ENCODE assay signal across 1 cellular context in the genomic region with DNA sequence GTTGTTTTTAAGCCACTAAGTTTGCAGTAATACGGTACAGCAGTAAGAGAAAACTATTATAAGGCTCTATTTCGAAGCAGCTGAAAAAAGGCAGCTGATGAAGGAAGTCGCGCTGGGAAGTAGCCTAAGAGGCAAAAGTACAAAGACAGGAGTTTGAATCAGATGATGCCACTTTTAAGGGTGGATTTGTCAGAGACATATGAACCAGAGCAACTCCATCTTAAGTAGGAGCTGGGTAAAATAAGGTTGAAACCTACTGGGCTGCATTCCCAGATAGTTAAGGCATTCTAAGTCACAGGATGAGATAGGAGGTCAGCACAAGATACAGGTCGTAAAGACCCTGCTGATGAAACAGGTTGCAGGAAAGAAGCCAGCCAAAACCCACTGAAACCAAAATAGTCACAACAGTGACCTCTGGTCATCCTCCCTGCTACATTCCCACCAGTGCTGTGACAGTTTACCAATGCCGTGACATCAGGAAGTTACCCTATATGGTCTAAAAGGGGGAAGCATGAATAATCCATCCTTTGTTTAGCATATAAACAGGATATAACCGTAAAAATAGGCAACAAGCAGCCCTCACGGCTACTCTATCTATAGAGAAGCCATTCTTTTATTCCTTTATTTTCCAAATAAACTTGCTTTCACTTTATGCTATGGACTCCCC.
TF ChIP-seq lines count a peak whose summit lies in the region.

No MANE protein-coding gene starts in this region.

TF ChIP-seq in K562, 482 proteins besides CTCF, POLR2A, EP300 and RAD21 (continued from another document and continues in another):
- TF ChIP-seq, protein P1, sequence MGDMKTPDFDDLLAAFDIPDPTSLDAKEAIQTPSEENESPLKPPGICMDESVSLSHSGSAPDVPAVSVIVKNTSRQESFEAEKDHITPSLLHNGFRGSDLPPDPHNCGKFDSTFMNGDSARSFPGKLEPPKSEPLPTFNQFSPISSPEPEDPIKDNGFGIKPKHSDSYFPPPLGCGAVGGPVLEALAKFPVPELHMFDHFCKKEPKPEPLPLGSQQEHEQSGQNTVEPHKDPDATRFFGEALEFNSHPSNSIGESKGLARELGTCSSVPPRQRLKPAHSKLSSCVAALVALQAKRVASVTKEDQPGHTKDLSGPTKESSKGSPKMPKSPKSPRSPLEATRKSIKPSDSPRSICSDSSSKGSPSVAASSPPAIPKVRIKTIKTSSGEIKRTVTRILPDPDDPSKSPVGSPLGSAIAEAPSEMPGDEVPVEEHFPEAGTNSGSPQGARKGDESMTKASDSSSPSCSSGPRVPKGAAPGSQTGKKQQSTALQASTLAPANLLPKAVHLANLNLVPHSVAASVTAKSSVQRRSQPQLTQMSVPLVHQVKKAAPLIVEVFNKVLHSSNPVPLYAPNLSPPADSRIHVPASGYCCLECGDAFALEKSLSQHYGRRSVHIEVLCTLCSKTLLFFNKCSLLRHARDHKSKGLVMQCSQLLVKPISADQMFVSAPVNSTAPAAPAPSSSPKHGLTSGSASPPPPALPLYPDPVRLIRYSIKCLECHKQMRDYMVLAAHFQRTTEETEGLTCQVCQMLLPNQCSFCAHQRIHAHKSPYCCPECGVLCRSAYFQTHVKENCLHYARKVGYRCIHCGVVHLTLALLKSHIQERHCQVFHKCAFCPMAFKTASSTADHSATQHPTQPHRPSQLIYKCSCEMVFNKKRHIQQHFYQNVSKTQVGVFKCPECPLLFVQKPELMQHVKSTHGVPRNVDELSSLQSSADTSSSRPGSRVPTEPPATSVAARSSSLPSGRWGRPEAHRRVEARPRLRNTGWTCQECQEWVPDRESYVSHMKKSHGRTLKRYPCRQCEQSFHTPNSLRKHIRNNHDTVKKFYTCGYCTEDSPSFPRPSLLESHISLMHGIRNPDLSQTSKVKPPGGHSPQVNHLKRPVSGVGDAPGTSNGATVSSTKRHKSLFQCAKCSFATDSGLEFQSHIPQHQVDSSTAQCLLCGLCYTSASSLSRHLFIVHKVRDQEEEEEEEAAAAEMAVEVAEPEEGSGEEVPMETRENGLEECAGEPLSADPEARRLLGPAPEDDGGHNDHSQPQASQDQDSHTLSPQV (IDR thresholded peaks at IDR 0.05): peak; percentile 37; the same call in 1 of the 2 replicates
- TF ChIP-seq NR4A1 (CRISPR knock-in tag; IDR thresholded peaks at IDR 0.05) (no peak), NR4A1 (tag; IDR thresholded peaks at IDR 0.05) (peak; percentile 93), ZNF583 (CRISPR knock-in tag; IDR thresholded peaks at IDR 0.05) (peak; percentile 61; the same call in 1 of the 2 replicates), ZKSCAN8 (CRISPR knock-in tag; IDR thresholded peaks at IDR 0.05) (peak; percentile 67; the same call in 1 of the 2 replicates), ZNF76 (CRISPR knock-in tag; IDR thresholded peaks at IDR 0.05; ENCODE audit: borderline replicate concordance) (0 out of 2 replicates have a peak, but pooled peaks have one; percentile 38), ZNF354B (CRISPR knock-in tag; IDR thresholded peaks at IDR 0.05) (no peak), ELF4 (CRISPR knock-in tag; IDR thresholded peaks at IDR 0.05) (0 out of 2 replicates have a peak, but pooled peaks have one; percentile 56), TEAD1 (CRISPR knock-in tag; IDR thresholded peaks at IDR 0.05) (peak in 1 of 2 experiments; percentile 61; a peak in 1 of 4 replicates), NFXL1 (CRISPR knock-in tag; IDR thresholded peaks at IDR 0.05) (peak; percentile 87), DDX20 (tag; IDR thresholded peaks at IDR 0.05; ENCODE audit: low read depth) (peak; percentile 75; the same call in 1 of the 2 replicates), GABPA (tag; conservative IDR thresholded peaks at IDR 0.05; ENCODE audit: low read depth) (peak; percentile 45), ZNF41 (CRISPR knock-in tag; conservative IDR thresholded peaks at IDR 0.05) (peak; percentile 73; the same call in 1 of the 2 replicates), GTF2A2 (tag; IDR thresholded peaks at IDR 0.05) (peak; percentile 74; the same call in 1 of the 2 replicates), MYC (IDR thresholded peaks at IDR 0.05; ENCODE audit: low read depth, low read length) (no peak), MYC (CRISPR knock-in tag; IDR thresholded peaks at IDR 0.05; ENCODE audit: borderline replicate concordance, low read depth) (no peak), ZNF175 (CRISPR knock-in tag; IDR thresholded peaks at IDR 0.05; ENCODE audit: low read depth) (peak; percentile 99), ZSCAN29 (IDR thresholded peaks at IDR 0.05) (no peak), RHOXF2B (CRISPR knock-in tag; conservative IDR thresholded peaks at IDR 0.05) (0 out of 2 replicates have a peak, but pooled peaks have one; percentile 43)
- TF ChIP-seq, protein P2, sequence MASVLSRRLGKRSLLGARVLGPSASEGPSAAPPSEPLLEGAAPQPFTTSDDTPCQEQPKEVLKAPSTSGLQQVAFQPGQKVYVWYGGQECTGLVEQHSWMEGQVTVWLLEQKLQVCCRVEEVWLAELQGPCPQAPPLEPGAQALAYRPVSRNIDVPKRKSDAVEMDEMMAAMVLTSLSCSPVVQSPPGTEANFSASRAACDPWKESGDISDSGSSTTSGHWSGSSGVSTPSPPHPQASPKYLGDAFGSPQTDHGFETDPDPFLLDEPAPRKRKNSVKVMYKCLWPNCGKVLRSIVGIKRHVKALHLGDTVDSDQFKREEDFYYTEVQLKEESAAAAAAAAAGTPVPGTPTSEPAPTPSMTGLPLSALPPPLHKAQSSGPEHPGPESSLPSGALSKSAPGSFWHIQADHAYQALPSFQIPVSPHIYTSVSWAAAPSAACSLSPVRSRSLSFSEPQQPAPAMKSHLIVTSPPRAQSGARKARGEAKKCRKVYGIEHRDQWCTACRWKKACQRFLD (CRISPR knock-in tag; IDR thresholded peaks at IDR 0.05): peak; percentile 76; the same call in 1 of the 2 replicates
- TF ChIP-seq, protein P3, sequence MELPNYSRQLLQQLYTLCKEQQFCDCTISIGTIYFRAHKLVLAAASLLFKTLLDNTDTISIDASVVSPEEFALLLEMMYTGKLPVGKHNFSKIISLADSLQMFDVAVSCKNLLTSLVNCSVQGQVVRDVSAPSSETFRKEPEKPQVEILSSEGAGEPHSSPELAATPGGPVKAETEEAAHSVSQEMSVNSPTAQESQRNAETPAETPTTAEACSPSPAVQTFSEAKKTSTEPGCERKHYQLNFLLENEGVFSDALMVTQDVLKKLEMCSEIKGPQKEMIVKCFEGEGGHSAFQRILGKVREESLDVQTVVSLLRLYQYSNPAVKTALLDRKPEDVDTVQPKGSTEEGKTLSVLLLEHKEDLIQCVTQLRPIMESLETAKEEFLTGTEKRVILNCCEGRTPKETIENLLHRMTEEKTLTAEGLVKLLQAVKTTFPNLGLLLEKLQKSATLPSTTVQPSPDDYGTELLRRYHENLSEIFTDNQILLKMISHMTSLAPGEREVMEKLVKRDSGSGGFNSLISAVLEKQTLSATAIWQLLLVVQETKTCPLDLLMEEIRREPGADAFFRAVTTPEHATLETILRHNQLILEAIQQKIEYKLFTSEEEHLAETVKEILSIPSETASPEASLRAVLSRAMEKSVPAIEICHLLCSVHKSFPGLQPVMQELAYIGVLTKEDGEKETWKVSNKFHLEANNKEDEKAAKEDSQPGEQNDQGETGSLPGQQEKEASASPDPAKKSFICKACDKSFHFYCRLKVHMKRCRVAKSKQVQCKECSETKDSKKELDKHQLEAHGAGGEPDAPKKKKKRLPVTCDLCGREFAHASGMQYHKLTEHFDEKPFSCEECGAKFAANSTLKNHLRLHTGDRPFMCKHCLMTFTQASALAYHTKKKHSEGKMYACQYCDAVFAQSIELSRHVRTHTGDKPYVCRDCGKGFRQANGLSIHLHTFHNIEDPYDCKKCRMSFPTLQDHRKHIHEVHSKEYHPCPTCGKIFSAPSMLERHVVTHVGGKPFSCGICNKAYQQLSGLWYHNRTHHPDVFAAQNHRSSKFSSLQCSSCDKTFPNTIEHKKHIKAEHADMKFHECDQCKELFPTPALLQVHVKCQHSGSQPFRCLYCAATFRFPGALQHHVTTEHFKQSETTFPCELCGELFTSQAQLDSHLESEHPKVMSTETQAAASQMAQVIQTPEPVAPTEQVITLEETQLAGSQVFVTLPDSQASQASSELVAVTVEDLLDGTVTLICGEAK (IDR thresholded peaks at IDR 0.05): no peak
- TF ChIP-seq, protein P3 (CRISPR knock-in tag; IDR thresholded peaks at IDR 0.05): no peak
- TF ChIP-seq, protein P4, sequence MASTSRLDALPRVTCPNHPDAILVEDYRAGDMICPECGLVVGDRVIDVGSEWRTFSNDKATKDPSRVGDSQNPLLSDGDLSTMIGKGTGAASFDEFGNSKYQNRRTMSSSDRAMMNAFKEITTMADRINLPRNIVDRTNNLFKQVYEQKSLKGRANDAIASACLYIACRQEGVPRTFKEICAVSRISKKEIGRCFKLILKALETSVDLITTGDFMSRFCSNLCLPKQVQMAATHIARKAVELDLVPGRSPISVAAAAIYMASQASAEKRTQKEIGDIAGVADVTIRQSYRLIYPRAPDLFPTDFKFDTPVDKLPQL (IDR thresholded peaks at IDR 0.05; ENCODE audit: extremely low read depth, insufficient read length): no peak
- TF ChIP-seq, protein P5, sequence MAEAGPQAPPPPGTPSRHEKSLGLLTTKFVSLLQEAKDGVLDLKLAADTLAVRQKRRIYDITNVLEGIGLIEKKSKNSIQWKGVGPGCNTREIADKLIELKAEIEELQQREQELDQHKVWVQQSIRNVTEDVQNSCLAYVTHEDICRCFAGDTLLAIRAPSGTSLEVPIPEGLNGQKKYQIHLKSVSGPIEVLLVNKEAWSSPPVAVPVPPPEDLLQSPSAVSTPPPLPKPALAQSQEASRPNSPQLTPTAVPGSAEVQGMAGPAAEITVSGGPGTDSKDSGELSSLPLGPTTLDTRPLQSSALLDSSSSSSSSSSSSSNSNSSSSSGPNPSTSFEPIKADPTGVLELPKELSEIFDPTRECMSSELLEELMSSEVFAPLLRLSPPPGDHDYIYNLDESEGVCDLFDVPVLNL (CRISPR knock-in tag; IDR thresholded peaks at IDR 0.05; ENCODE audit: low read depth): no peak
- TF ChIP-seq, protein P6, sequence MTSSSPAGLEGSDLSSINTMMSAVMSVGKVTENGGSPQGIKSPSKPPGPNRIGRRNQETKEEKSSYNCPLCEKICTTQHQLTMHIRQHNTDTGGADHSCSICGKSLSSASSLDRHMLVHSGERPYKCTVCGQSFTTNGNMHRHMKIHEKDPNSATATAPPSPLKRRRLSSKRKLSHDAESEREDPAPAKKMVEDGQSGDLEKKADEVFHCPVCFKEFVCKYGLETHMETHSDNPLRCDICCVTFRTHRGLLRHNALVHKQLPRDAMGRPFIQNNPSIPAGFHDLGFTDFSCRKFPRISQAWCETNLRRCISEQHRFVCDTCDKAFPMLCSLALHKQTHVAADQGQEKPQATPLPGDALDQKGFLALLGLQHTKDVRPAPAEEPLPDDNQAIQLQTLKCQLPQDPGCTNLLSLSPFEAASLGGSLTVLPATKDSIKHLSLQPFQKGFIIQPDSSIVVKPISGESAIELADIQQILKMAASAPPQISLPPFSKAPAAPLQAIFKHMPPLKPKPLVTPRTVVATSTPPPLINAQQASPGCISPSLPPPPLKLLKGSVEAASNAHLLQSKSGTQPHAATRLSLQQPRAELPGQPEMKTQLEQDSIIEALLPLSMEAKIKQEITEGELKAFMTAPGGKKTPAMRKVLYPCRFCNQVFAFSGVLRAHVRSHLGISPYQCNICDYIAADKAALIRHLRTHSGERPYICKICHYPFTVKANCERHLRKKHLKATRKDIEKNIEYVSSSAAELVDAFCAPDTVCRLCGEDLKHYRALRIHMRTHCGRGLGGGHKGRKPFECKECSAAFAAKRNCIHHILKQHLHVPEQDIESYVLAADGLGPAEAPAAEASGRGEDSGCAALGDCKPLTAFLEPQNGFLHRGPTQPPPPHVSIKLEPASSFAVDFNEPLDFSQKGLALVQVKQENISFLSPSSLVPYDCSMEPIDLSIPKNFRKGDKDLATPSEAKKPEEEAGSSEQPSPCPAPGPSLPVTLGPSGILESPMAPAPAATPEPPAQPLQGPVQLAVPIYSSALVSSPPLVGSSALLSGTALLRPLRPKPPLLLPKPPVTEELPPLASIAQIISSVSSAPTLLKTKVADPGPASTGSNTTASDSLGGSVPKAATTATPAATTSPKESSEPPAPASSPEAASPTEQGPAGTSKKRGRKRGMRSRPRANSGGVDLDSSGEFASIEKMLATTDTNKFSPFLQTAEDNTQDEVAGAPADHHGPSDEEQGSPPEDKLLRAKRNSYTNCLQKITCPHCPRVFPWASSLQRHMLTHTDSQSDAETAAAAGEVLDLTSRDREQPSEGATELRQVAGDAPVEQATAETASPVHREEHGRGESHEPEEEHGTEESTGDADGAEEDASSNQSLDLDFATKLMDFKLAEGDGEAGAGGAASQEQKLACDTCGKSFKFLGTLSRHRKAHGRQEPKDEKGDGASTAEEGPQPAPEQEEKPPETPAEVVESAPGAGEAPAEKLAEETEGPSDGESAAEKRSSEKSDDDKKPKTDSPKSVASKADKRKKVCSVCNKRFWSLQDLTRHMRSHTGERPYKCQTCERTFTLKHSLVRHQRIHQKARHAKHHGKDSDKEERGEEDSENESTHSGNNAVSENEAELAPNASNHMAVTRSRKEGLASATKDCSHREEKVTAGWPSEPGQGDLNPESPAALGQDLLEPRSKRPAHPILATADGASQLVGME (CRISPR knock-in tag; IDR thresholded peaks at IDR 0.05): peak; percentile 70; the same call in 1 of the 2 replicates
- TF ChIP-seq, protein P7, sequence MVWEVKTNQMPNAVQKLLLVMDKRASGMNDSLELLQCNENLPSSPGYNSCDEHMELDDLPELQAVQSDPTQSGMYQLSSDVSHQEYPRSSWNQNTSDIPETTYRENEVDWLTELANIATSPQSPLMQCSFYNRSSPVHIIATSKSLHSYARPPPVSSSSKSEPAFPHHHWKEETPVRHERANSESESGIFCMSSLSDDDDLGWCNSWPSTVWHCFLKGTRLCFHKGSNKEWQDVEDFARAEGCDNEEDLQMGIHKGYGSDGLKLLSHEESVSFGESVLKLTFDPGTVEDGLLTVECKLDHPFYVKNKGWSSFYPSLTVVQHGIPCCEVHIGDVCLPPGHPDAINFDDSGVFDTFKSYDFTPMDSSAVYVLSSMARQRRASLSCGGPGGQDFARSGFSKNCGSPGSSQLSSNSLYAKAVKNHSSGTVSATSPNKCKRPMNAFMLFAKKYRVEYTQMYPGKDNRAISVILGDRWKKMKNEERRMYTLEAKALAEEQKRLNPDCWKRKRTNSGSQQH (CRISPR knock-in tag; IDR thresholded peaks at IDR 0.05): 0 out of 2 replicates have a peak, but pooled peaks have one; percentile 11
